ENCODE assay signal across 8 cellular contexts in the genomic region with DNA sequence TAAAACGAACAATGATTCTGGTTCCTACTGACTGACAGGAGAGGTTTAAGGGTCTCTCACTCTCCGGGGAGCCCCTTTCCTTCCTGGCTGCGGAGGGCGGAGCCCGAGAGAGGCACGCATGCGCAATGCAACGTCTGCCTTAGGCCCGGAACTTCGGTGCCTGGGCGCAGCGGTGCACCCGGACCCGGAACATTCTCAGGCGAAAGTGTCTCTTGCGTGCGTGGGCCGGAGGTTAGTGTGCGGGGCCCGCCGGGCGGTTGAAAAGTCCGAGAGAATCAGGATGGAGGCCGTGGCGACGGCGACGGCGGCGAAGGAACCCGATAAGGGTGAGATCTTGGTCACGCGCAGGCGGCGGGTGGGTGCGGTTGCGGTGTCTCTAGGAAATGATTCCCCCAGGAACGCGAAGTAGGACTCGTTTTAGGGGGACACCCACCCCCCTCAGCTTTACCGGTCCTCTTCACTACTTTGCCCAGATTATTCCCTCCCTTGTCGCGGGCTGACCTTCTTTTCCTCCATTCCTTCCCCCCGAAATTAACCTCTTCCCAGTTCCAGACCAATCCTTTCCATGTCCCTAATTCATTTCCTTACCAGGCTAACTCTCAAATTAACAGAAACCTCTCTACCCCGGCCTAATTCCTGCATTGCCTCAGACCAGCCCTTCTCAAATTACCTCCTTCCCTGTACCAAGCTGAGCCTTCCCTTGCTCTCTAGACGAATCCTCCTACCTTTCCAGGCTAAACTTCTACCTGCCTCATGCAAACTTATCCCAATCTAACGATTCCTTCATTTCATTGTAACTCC. TPM values are rescaled to one million over a fixed set of nuclear protein-coding genes. Genes with fewer than 3 reads are reported as not detected.
A peak's percentile ranks its signal among the peaks of the same experiment; 100 is the strongest.
DNase-seq lines count a peak whose midpoint lies in the region; ATAC-seq lines count a peak whose summit lies in the region.

Gene CCDC97 (plus strand): TSS at position 142 of the 801 bp plus-strand sequence. CDS start 139 bp downstream, at position 281.

- peak; percentile 87 for DNase-seq in COR-L47 (lab: John Stamatoyannopoulos, UW)
- DNase-seq in HuH-7 (ENCODE audit: low spot score), result peak; percentile 94
- DNase-seq in OCI-M1 (lab: John Stamatoyannopoulos, UW), result peak; percentile 95
- peak; percentile 84 for DNase-seq in activated T-cell treated with anti-CD3 and anti-CD28 coated beads for 4 hours
- DNase-seq in epithelial cell of prostate (ENCODE audit: low read depth, low spot score), result no peak
- DNase-seq in mucosa of gallbladder (ENCODE audit: low spot score), result peak; percentile 87
- peak; percentile 92 for DNase-seq in stimulated activated CD8-positive, alpha-beta memory T cell treated with anti-CD3 and anti-CD28 coated beads, Interleukin-4, amount 100 ng/mL, for 48 hours

- peak; percentile 41 for ATAC-seq in GM21367 (IDR thresholded peaks at IDR 0.05; ENCODE audit: unreplicated experiment)

- peak within 1 kb of the TSS; percentile 95 for H3K27ac ChIP-seq in epithelial cell of prostate

RNA-seq across cellular contexts. Expression of gene CCDC97, which starts in this region (rescaled TPM):
- total RNA-seq in mucosa of gallbladder, result 26.2 TPM
